34 cellular contexts compared by ENCODE assay signal in the genomic region with DNA sequence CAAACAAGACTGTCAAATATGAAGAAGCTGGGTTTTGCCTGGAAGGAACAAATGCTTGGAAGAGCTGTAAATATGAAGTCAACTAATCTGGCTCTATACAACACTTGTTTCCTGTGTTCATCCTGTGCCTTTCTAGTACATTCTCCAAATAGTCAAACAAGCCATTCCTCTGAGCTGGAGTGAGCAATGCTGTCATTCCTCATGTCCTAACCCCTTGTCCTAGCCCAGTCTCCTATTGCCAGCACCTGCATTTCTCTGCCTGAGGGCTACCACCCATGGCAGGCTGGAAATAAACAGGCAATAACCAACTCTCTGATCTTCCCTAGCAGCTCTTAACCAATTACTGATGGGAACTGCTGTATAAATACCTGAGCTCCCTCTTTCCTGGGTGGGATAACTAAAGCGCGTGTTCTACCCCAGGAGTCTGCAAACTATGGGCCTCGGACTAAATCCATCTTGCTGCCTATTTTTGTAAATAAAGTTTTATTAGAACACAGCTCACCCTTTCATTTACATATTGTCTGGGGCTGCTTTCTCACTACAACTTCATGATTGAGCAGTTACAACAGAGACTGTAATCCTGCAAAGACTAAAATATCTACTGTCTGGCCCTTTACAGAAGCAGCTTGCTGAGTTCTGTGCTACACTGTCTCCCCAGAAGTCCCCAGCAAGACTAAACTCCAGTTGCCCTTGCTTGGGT. TPM values are rescaled to one million over a fixed set of nuclear protein-coding genes. Genes with fewer than 3 reads are reported as not detected.
"Had no signal": no experiment of that assay in that cellular context is flagged by ENCODE, and none has a peak within 500 bp of the region (broad histone marks: within the 10 kb centered on the region; RNA-seq: fewer than 3 reads in every experiment).

No MANE protein-coding gene starts in this region.

- H3K27me3 Mint-ChIP-seq: activated naive CD4-positive, alpha-beta T cell treated with anti-CD3 and anti-CD28 coated beads, Interleukin-2, amount 50 U/mL, for 24 hours had no signal

- H3K9me3 Mint-ChIP-seq: activated CD4-positive, alpha-beta T cell treated with anti-CD3 and anti-CD28 coated beads, Interleukin-2, amount 10 ng/mL, durations not matched to agents 7 days and 5 days; activated CD8-positive, alpha-beta T cell treated with anti-CD3 and anti-CD28 coated beads for 36 hours; activated naive CD4-positive, alpha-beta T cell treated with anti-CD3 and anti-CD28 coated beads for 36 hours; activated naive CD4-positive, alpha-beta T cell treated with anti-CD3 and anti-CD28 coated beads, Interleukin-2, amount 50 U/mL, for 24 hours; activated naive CD8-positive, alpha-beta T cell treated with anti-CD3 and anti-CD28 coated beads for 36 hours; activated naive CD8-positive, alpha-beta T cell treated with anti-CD3 and anti-CD28 coated beads, Interleukin-2, amount 50 U/mL, for 24 hours; activated T-helper 1 cell treated with anti-CD3 and anti-CD28 coated beads, Interleukin-12 subunit alpha, Interleukin-12 subunit beta, Interleukin-2, Interleukin-4 antibody, amounts not matched to agents 30 ng/mL and 10 ng/mL and 1 ng/mL, durations not matched to agents 14 hours and 24 hours and 36 hours; activated T-helper 2 cell treated with anti-CD3 and anti-CD28 coated beads, Interferon-gamma antibody, Interleukin-2, Interleukin-4, amounts not matched to agents 10 μg/mL and 5 μg/mL and 100 μg/mL, durations not matched to agents 14 hours and 24 hours and 36 hours; central memory CD8-positive, alpha-beta T cell; dendritic cell treated with granulocyte-macrophage colony-stimulating factor and Interleukin-4, amounts not matched to agents 40 ng/mL and 50 ng/mL, for 4 days; endodermal cell had no signal

- H3K36me3 Mint-ChIP-seq: activated naive CD4-positive, alpha-beta T cell treated with anti-CD3 and anti-CD28 coated beads, Interleukin-2, amount 50 U/mL, for 24 hours; activated naive CD8-positive, alpha-beta T cell treated with anti-CD3 and anti-CD28 coated beads for 36 hours had no signal

- H3K27ac ChIP-seq: adrenal gland, ascending aorta, brain microvascular endothelial cell, coronary artery, dorsolateral prefrontal cortex, foreskin keratinocyte, gastrocnemius medialis, heart left ventricle had no signal

- H3K4me3 ChIP-seq: adrenal gland, ascending aorta, coronary artery, dorsolateral prefrontal cortex, gastrocnemius medialis, heart left ventricle had no signal

- H3K4me1 ChIP-seq: adrenal gland, ascending aorta, foreskin keratinocyte, gastrocnemius medialis, heart left ventricle had no signal

- H3K27ac Mint-ChIP-seq: activated CD4-positive, alpha-beta T cell treated with anti-CD3 and anti-CD28 coated beads, Interleukin-2, amount 10 ng/mL, durations not matched to agents 7 days and 5 days; activated CD8-positive, alpha-beta T cell treated with anti-CD3 and anti-CD28 coated beads for 36 hours; activated naive CD4-positive, alpha-beta T cell treated with anti-CD3 and anti-CD28 coated beads for 36 hours; activated naive CD4-positive, alpha-beta T cell treated with anti-CD3 and anti-CD28 coated beads, Interleukin-2, amount 50 U/mL, for 24 hours; activated naive CD8-positive, alpha-beta T cell treated with anti-CD3 and anti-CD28 coated beads for 36 hours; activated naive CD8-positive, alpha-beta T cell treated with anti-CD3 and anti-CD28 coated beads, Interleukin-2, amount 50 U/mL, for 24 hours; activated T-helper 1 cell treated with anti-CD3 and anti-CD28 coated beads, Interleukin-12 subunit alpha, Interleukin-12 subunit beta, Interleukin-2, Interleukin-4 antibody, amounts not matched to agents 30 ng/mL and 10 ng/mL and 1 ng/mL, durations not matched to agents 14 hours and 24 hours and 36 hours; activated T-helper 2 cell treated with anti-CD3 and anti-CD28 coated beads, Interferon-gamma antibody, Interleukin-2, Interleukin-4, amounts not matched to agents 10 μg/mL and 5 μg/mL and 100 μg/mL, durations not matched to agents 14 hours and 24 hours and 36 hours; dendritic cell treated with granulocyte-macrophage colony-stimulating factor and Interleukin-4, amounts not matched to agents 40 ng/mL and 50 ng/mL, for 4 days; endodermal cell had no signal

- H3K36me3 ChIP-seq: adrenal gland, ascending aorta, brain microvascular endothelial cell, gastrocnemius medialis, heart left ventricle had no signal

- ATAC-seq: activated CD8-positive, alpha-beta T cell treated with anti-CD3 and anti-CD28 coated beads for 36 hours; activated naive CD8-positive, alpha-beta T cell treated with anti-CD3 and anti-CD28 coated beads, Interleukin-2, amount 50 U/mL, for 24 hours; esophagus mucosa; foreskin keratinocyte; gastrocnemius medialis; heart left ventricle had no signal

- DNase-seq: activated CD4-positive, alpha-beta T cell treated with anti-CD3 and anti-CD28 coated beads for 1 hour; activated CD4-positive, alpha-beta T cell treated with anti-CD3 and anti-CD28 coated beads for 4 hours; activated CD4-positive, alpha-beta T cell treated with anti-CD3 and anti-CD28 coated beads, Interleukin-2, amount 10 ng/mL, durations not matched to agents 7 days and 5 days; activated CD4-positive, alpha-beta T cell treated with anti-CD3 and anti-CD28 coated beads, Interleukin-2, amount 50 U/mL, for 48 hours; activated CD8-positive, alpha-beta memory T cell treated with anti-CD3 and anti-CD28 coated beads for 24 hours; activated CD8-positive, alpha-beta T cell treated with anti-CD3 and anti-CD28 coated beads for 36 hours; activated effector memory CD4-positive, alpha-beta T cell treated with anti-CD3 and anti-CD28 coated beads, Interleukin-2, amount 50 U/mL, for 16 hours; activated naive CD4-positive, alpha-beta T cell treated with anti-CD3 and anti-CD28 coated beads for 36 hours; activated naive CD8-positive, alpha-beta T cell treated with anti-CD3 and anti-CD28 coated beads for 36 hours; activated naive CD8-positive, alpha-beta T cell treated with anti-CD3 and anti-CD28 coated beads, Interleukin-2, amount 50 U/mL, for 24 hours; activated T-cell treated with anti-CD3 and anti-CD28 coated beads, Interleukin-2, amount 50 U/mL, for 1 hour; activated T-cell treated with anti-CD3 and anti-CD28 coated beads, Interleukin-2, amount 50 U/mL, for 48 hours; adrenal gland; amygdala; brain microvascular endothelial cell; dorsolateral prefrontal cortex; effector memory CD4-positive, alpha-beta T cell; foreskin keratinocyte; gastrocnemius medialis; glutamatergic neuron; heart left ventricle; T-helper 2 cell had no signal

- H3K4me1 Mint-ChIP-seq: activated CD4-positive, alpha-beta T cell treated with anti-CD3 and anti-CD28 coated beads, Interleukin-2, amount 10 ng/mL, durations not matched to agents 7 days and 5 days; activated naive CD4-positive, alpha-beta T cell treated with anti-CD3 and anti-CD28 coated beads, Interleukin-2, amount 50 U/mL, for 24 hours; activated naive CD8-positive, alpha-beta T cell treated with anti-CD3 and anti-CD28 coated beads for 36 hours; activated naive CD8-positive, alpha-beta T cell treated with anti-CD3 and anti-CD28 coated beads, Interleukin-2, amount 50 U/mL, for 24 hours; central memory CD8-positive, alpha-beta T cell had no signal

- H3K9me3 ChIP-seq: adrenal gland, ascending aorta, gastrocnemius medialis, heart left ventricle had no signal

- H3K27me3 ChIP-seq: adrenal gland, ascending aorta, dorsolateral prefrontal cortex, gastrocnemius medialis had no signal

- H3K4me3 Mint-ChIP-seq: activated CD4-positive, alpha-beta T cell treated with anti-CD3 and anti-CD28 coated beads, Interleukin-2, amount 10 ng/mL, durations not matched to agents 7 days and 5 days; activated CD8-positive, alpha-beta T cell treated with anti-CD3 and anti-CD28 coated beads for 36 hours; activated naive CD4-positive, alpha-beta T cell treated with anti-CD3 and anti-CD28 coated beads for 36 hours; activated naive CD4-positive, alpha-beta T cell treated with anti-CD3 and anti-CD28 coated beads, Interleukin-2, amount 50 U/mL, for 24 hours; activated naive CD8-positive, alpha-beta T cell treated with anti-CD3 and anti-CD28 coated beads for 36 hours; activated naive CD8-positive, alpha-beta T cell treated with anti-CD3 and anti-CD28 coated beads, Interleukin-2, amount 50 U/mL, for 24 hours; activated T-helper 1 cell treated with anti-CD3 and anti-CD28 coated beads, Interleukin-12 subunit alpha, Interleukin-12 subunit beta, Interleukin-2, Interleukin-4 antibody, amounts not matched to agents 30 ng/mL and 10 ng/mL and 1 ng/mL, durations not matched to agents 14 hours and 24 hours and 36 hours; central memory CD8-positive, alpha-beta T cell; dendritic cell treated with granulocyte-macrophage colony-stimulating factor and Interleukin-4, amounts not matched to agents 40 ng/mL and 50 ng/mL, for 4 days; endodermal cell had no signal

RNA-seq across cellular contexts. Expression of a gene that starts 13.4 kb away (rescaled TPM):
- total RNA-seq: activated CD4-positive, alpha-beta T cell treated with anti-CD3 and anti-CD28 coated beads, Interleukin-2, amount 10 ng/mL, durations not matched to agents 7 days and 5 days; activated CD8-positive, alpha-beta T cell treated with anti-CD3 and anti-CD28 coated beads for 36 hours; activated T-helper 1 cell treated with anti-CD3 and anti-CD28 coated beads, Interleukin-12 subunit alpha, Interleukin-12 subunit beta, Interleukin-2, Interleukin-4 antibody, amounts not matched to agents 30 ng/mL and 10 ng/mL and 1 ng/mL, durations not matched to agents 14 hours and 24 hours and 36 hours; activated T-helper 2 cell treated with anti-CD3 and anti-CD28 coated beads, Interferon-gamma antibody, Interleukin-2, Interleukin-4, amounts not matched to agents 10 μg/mL and 5 μg/mL and 100 μg/mL, durations not matched to agents 14 hours and 24 hours and 36 hours; bronchial epithelial cell; epithelial cell of proximal tubule; foreskin keratinocyte; T-helper 1 cell treated with Interleukin-12 subunit alpha and Interleukin-12 subunit beta and Interleukin-4 antibody, amounts not matched to agents 30 ng/mL and 1 ng/mL, for 36 hours had no signal
- polyA plus RNA-seq: foreskin keratinocyte had no signal

RNA-seq across cellular contexts. Expression of a gene that starts 51.2 kb away (rescaled TPM):
- total RNA-seq: activated CD4-positive, alpha-beta T cell treated with anti-CD3 and anti-CD28 coated beads, Interleukin-2, amount 10 ng/mL, durations not matched to agents 7 days and 5 days; epithelial cell of proximal tubule; foreskin keratinocyte had no signal
